2 cellular contexts compared by ENCODE assay signal in the genomic region with DNA sequence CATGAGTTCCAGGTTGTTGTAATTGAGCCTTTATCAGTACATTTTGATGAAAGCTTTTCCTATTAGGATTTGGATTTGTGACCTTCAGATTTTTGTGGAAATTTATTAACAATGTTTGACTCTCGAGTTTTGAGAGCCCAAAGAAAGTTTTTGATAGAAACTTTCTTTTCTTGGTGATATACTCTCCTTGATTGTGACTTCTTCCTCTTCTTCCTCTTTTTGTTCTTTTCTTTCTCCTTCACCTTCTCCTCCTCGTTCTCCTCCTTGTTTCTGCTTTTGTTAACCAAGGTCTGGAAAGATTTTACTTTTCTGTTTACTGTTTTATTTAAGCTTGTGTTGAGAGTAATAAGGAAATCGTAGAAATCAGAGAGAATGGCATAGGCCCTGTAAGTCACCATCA.
TF ChIP-seq lines count a peak whose summit lies in the region.

No MANE protein-coding gene starts in this region.

TF ChIP-seq in HCT116, 20 proteins besides CTCF, POLR2A, EP300 and RAD21 (continued from another document):
- TF ChIP-seq, protein P1, sequence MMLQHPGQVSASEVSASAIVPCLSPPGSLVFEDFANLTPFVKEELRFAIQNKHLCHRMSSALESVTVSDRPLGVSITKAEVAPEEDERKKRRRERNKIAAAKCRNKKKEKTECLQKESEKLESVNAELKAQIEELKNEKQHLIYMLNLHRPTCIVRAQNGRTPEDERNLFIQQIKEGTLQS (IDR thresholded peaks at IDR 0.05) = no peak
- TF ChIP-seq ELF1 (IDR thresholded peaks at IDR 0.05; ENCODE audit: borderline replicate concordance, low read depth) (no peak), EGR1 (IDR thresholded peaks at IDR 0.05; ENCODE audit: low read depth) (no peak), POLR2AphosphoS5 (IDR thresholded peaks at IDR 0.05; ENCODE audit: low read depth, low read length) (no peak)

TF ChIP-seq in K562, 482 proteins besides CTCF, POLR2A, EP300 and RAD21 (continued from another document):
- TF ChIP-seq, protein P2, sequence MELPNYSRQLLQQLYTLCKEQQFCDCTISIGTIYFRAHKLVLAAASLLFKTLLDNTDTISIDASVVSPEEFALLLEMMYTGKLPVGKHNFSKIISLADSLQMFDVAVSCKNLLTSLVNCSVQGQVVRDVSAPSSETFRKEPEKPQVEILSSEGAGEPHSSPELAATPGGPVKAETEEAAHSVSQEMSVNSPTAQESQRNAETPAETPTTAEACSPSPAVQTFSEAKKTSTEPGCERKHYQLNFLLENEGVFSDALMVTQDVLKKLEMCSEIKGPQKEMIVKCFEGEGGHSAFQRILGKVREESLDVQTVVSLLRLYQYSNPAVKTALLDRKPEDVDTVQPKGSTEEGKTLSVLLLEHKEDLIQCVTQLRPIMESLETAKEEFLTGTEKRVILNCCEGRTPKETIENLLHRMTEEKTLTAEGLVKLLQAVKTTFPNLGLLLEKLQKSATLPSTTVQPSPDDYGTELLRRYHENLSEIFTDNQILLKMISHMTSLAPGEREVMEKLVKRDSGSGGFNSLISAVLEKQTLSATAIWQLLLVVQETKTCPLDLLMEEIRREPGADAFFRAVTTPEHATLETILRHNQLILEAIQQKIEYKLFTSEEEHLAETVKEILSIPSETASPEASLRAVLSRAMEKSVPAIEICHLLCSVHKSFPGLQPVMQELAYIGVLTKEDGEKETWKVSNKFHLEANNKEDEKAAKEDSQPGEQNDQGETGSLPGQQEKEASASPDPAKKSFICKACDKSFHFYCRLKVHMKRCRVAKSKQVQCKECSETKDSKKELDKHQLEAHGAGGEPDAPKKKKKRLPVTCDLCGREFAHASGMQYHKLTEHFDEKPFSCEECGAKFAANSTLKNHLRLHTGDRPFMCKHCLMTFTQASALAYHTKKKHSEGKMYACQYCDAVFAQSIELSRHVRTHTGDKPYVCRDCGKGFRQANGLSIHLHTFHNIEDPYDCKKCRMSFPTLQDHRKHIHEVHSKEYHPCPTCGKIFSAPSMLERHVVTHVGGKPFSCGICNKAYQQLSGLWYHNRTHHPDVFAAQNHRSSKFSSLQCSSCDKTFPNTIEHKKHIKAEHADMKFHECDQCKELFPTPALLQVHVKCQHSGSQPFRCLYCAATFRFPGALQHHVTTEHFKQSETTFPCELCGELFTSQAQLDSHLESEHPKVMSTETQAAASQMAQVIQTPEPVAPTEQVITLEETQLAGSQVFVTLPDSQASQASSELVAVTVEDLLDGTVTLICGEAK (IDR thresholded peaks at IDR 0.05) = 0 out of 2 replicates have a peak, but pooled peaks have one; percentile 27
- TF ChIP-seq, protein P2 (CRISPR knock-in tag; IDR thresholded peaks at IDR 0.05) = no peak
- no peak for TF ChIP-seq POLR2B (IDR thresholded peaks at IDR 0.05; ENCODE audit: low read depth, partially characterized antibody)
- 0 out of 2 replicates have a peak, but pooled peaks have one; percentile 29 for TF ChIP-seq LEF1 (IDR thresholded peaks at IDR 0.05)
- TF ChIP-seq NR2C2 (CRISPR knock-in tag; IDR thresholded peaks at IDR 0.05) = no peak
- no peak for TF ChIP-seq NR2C2 (tag; IDR thresholded peaks at IDR 0.05)
- no peak for TF ChIP-seq NFXL1 (CRISPR knock-in tag; IDR thresholded peaks at IDR 0.05)
- TF ChIP-seq, protein P3, sequence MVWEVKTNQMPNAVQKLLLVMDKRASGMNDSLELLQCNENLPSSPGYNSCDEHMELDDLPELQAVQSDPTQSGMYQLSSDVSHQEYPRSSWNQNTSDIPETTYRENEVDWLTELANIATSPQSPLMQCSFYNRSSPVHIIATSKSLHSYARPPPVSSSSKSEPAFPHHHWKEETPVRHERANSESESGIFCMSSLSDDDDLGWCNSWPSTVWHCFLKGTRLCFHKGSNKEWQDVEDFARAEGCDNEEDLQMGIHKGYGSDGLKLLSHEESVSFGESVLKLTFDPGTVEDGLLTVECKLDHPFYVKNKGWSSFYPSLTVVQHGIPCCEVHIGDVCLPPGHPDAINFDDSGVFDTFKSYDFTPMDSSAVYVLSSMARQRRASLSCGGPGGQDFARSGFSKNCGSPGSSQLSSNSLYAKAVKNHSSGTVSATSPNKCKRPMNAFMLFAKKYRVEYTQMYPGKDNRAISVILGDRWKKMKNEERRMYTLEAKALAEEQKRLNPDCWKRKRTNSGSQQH (CRISPR knock-in tag; IDR thresholded peaks at IDR 0.05) = 0 out of 2 replicates have a peak, but pooled peaks have one; percentile 25
TF ChIP-seq in K562: peak in this region for 4.
